ENCODE assay signal across 9 cellular contexts in genomic region chr4:61200991-61201526, GRCh38. TPM values are rescaled to one million over a fixed set of nuclear protein-coding genes. Genes with fewer than 3 reads are reported as not detected.
DNase-seq lines count a peak whose midpoint lies in the region; ATAC-seq and TF ChIP-seq lines count a peak whose summit lies in the region.
"Had no signal": no experiment of that assay in that cellular context is flagged by ENCODE, and none has a peak within 500 bp of the region (broad histone marks: within the 10 kb centered on the region; RNA-seq: fewer than 3 reads in every experiment).

No MANE protein-coding gene starts in this region.

- DNase-seq in GM13976 (ENCODE audit: low spot score): peak; percentile 17
- peak; percentile 16 to 44 for DNase-seq in SJCRH30
- peak; percentile 37 for DNase-seq in glomerular visceral epithelial cell (ENCODE audit: extremely low spot score)
- DNase-seq in osteocyte (ENCODE audit: extremely low spot score, unreplicated experiment): peak; percentile 81
- DNase-seq in central memory CD4-positive, alpha-beta T cell: no peak
- no peak for DNase-seq in NCI-H187 treated with DMSO at 0.1 percent for 48 hours (lab: John Stamatoyannopoulos, UW)

- H3K4me1 ChIP-seq in SJCRH30: no peaks in the 10 kb centered on the region

- H3K36me3 ChIP-seq in SJCRH30: no peaks in the 10 kb centered on the region

- no peak overlapping the region for H3K27ac ChIP-seq in SJCRH30

- H3K9me3 ChIP-seq in SJCRH30 (replicated peaks): no peaks in the 10 kb centered on the region

- in situ Hi-C loops in GM13976 (cut with MboI; ENCODE audit: low sequenced_read_pairs, unreplicated experiment): no loop called here

- no peaks in the 10 kb centered on the region for H3K9me3 Mint-ChIP-seq in osteocyte (ENCODE audit: unreplicated experiment)

- H3K4me3 Mint-ChIP-seq in osteocyte (ENCODE audit: unreplicated experiment): peak overlapping the region; percentile 99
- H3K4me3 Mint-ChIP-seq: central memory CD8-positive, alpha-beta T cell had no signal

- peaks cover 27% of the 10 kb centered on the region for H3K27me3 ChIP-seq in SJCRH30

- peak overlapping the region; percentile 70 for H3K27ac Mint-ChIP-seq in osteocyte (ENCODE audit: unreplicated experiment)

- H3K27me3 Mint-ChIP-seq in osteocyte (ENCODE audit: unreplicated experiment): peaks cover 4% of the 10 kb centered on the region

- TF ChIP-seq CTCF in GM13976 (IDR thresholded peaks at IDR 0.05; ENCODE audit: borderline replicate concordance, control extremely low read depth, extremely low read depth, insufficient read depth, missing control alignments) (no peak), osteocyte (IDR thresholded peaks at IDR 0.05) (no peak)

- H3K4me3 ChIP-seq in SJCRH30: peak overlapping the region; percentile 56

- no peaks in the 10 kb centered on the region for H3K36me3 Mint-ChIP-seq in osteocyte (ENCODE audit: unreplicated experiment)

- ATAC-seq in GM21528 (IDR thresholded peaks at IDR 0.05; ENCODE audit: low FRiP score, unreplicated experiment) (no peak), GM21825 (IDR thresholded peaks at IDR 0.05; ENCODE audit: unreplicated experiment) (no peak)

- peaks cover 33% of the 10 kb centered on the region for H3K4me1 Mint-ChIP-seq in osteocyte (ENCODE audit: unreplicated experiment)
- H3K4me1 Mint-ChIP-seq: central memory CD8-positive, alpha-beta T cell had no signal

RNA-seq across cellular contexts. Expression of gene ADGRL3, which starts 0.9 kb away (rescaled TPM):
- 0.35 and 0.40 TPM in 2 replicates for total RNA-seq in SJCRH30 (2014; rRNA removed; shearing (Covaris generic))
- 17.6 and 18.7 TPM in 2 replicates for total RNA-seq in osteocyte

Comparison
In these comparisons a context has a peak if more than half of its experiments do, and no peak if none do; other contexts are left out.
1. DNase-seq: peak in GM13976 (single experiment), SJCRH30 (2 of 2), glomerular visceral epithelial cell (single experiment) and osteocyte (single experiment); none in central memory CD4-positive, alpha-beta T cell (single experiment) and NCI-H187 treated with DMSO at 0.1 percent for 48 hours (single experiment).
2. RNA of gene ADGRL3, which starts 0.9 kb away (total RNA-seq): 17.6 to 18.7 TPM in osteocyte; 0.35 to 0.40 TPM in SJCRH30; every median in the first group is over 10 times any median in the second.